ENCODE assay signal across 17 cellular contexts in the genomic region with DNA sequence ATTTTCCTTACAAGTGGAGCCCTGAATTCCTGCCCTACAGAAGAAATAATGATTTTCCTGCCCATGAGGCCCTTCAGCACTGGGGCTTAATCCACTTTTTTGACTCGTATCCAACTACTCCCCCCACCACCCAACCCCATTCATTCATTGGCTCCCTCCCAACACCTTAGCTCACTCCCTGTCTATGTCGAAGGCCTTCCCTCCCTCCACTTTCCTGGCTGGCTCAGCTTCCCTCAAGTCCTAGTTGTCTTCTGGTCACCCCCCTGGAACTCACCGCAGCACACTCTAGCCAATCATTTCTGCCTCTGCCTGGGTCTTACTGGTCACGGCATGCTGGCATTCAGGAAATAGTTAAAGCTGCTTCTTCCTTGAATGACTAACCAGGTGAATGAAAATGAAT.
DNase-seq lines count a peak whose midpoint lies in the region; ATAC-seq, FAIRE-seq and TF ChIP-seq lines count a peak whose summit lies in the region.
"Had no signal": no experiment of that assay in that cellular context is flagged by ENCODE, and none has a peak within 500 bp of the region (broad histone marks: within the 10 kb centered on the region; RNA-seq: fewer than 3 reads in every experiment).

No MANE protein-coding gene starts in this region.

- no peaks in the 10 kb centered on the region for H3K9me3 Mint-ChIP-seq in neural crest cell
- H3K9me3 Mint-ChIP-seq: CD14-positive monocyte, GM23338, IgD-negative memory B cell had no signal

- peaks cover 4% of the 10 kb centered on the region for H3K4me1 Mint-ChIP-seq in neural crest cell

- TF ChIP-seq CTCF in HEK293 (tag by site-specific recombination; IDR thresholded peaks at IDR 0.05) (no peak), bronchial epithelial cell (IDR thresholded peaks at IDR 0.05; ENCODE audit: insufficient read depth, low read length, severe bottlenecking) (no peak), neural crest cell (conservative IDR thresholded peaks at IDR 0.05) (no peak)

- no peak overlapping the region for H3K4me3 Mint-ChIP-seq in neural crest cell
- H3K4me3 Mint-ChIP-seq: activated naive CD8-positive, alpha-beta T cell; CD14-positive monocyte; GM23338; IgD-negative memory B cell had no signal

- H3K27me3 Mint-ChIP-seq in neural crest cell (ENCODE audit: low read depth): no peaks in the 10 kb centered on the region

- CTCF ChIA-PET in HEK293 (lab: Yijun Ruan, JAX): interaction anchor here (1.0 to 2.6 kb wide), 3 partner anchors 140 to 646 kb away, joined by 3 to 10 read pairs (median 6); no protein-coding TSS in a partner anchor

- no peak for ATAC-seq in HG03097 (IDR thresholded peaks at IDR 0.05; ENCODE audit: low FRiP score, unreplicated experiment)
- ATAC-seq: GM23338 had no signal

- no peak overlapping the region for H3K4me3 ChIP-seq in HEK293 (ENCODE audit: low read depth, low read length)
- no peak overlapping the region for H3K4me3 ChIP-seq in bronchial epithelial cell (ENCODE audit: low read depth, low read length)
- H3K4me3 ChIP-seq: GM23338, heart left ventricle had no signal

- no peaks in the 10 kb centered on the region for H3K4me1 ChIP-seq in HEK293 (ENCODE audit: control insufficient read depth, insufficient read depth, low read length)

- no peaks in the 10 kb centered on the region for H3K27me3 ChIP-seq in bronchial epithelial cell (ENCODE audit: control insufficient read depth, insufficient read depth, low read length)
- H3K27me3 ChIP-seq: heart left ventricle had no signal

- peak overlapping the region; percentile 67 for H3K27ac Mint-ChIP-seq in neural crest cell (ENCODE audit: unreplicated experiment)
- H3K27ac Mint-ChIP-seq: activated naive CD8-positive, alpha-beta T cell; CD14-positive monocyte; GM23338; IgD-negative memory B cell had no signal

- DNase-seq in NCI-H2029 treated with DMSO at 0.1 percent for 48 hours (lab: John Stamatoyannopoulos, UW) (peak; percentile 61), bronchial epithelial cell (ENCODE audit: low read depth) (peak; percentile 80), neural crest cell (ENCODE audit: low read depth, low spot score) (no peak), NCI-H526 (lab: John Stamatoyannopoulos, UW) (no peak), SW 1271 (lab: John Stamatoyannopoulos, UW) (no peak)
- DNase-seq: cerebellar nuclear complex; DND-41; heart left ventricle; stimulated activated CD4-positive, alpha-beta T cell treated with anti-CD3 and anti-CD28 coated beads, Interleukin-12 subunit alpha, Interleukin-12 subunit beta, amount 100 ng/mL, for 4 hours had no signal

- H3K9me3 ChIP-seq in HEK293 (ENCODE audit: control insufficient read depth, insufficient read depth, low read depth, low read length): no peaks in the 10 kb centered on the region
- H3K9me3 ChIP-seq: heart left ventricle had no signal

- H3K36me3 Mint-ChIP-seq in neural crest cell (ENCODE audit: low read depth): no peaks in the 10 kb centered on the region
- H3K36me3 Mint-ChIP-seq: activated naive CD8-positive, alpha-beta T cell; CD14-positive monocyte; IgD-negative memory B cell had no signal

- no peaks in the 10 kb centered on the region for H3K36me3 ChIP-seq in HEK293 (ENCODE audit: control insufficient read depth in 2 of 2, insufficient read depth in 1 of 2, low read length in 2 of 2)
- no peaks in the 10 kb centered on the region for H3K36me3 ChIP-seq in bronchial epithelial cell (ENCODE audit: control insufficient read depth, insufficient read depth, low read length)
- H3K36me3 ChIP-seq: heart left ventricle had no signal

- H3K27ac ChIP-seq in HEK293 (ENCODE audit: extremely low read depth, low read depth, low read length): no peak overlapping the region
- H3K27ac ChIP-seq: heart left ventricle had no signal

- POLR2A ChIA-PET in HEK293 (lab: Yijun Ruan, JAX): no interaction called here

- FAIRE-seq in bronchial epithelial cell (lab: Jason Lieb, UNC): no peak
- FAIRE-seq: endometrium, keratinocyte had no signal

TF ChIP-seq in HEK293, 187 proteins besides CTCF, POLR2A, EP300 and RAD21 (continues in another document):
- no peak for TF ChIP-seq ZIC2 (tag by site-specific recombination; IDR thresholded peaks at IDR 0.05)
- TF ChIP-seq, protein P1, sequence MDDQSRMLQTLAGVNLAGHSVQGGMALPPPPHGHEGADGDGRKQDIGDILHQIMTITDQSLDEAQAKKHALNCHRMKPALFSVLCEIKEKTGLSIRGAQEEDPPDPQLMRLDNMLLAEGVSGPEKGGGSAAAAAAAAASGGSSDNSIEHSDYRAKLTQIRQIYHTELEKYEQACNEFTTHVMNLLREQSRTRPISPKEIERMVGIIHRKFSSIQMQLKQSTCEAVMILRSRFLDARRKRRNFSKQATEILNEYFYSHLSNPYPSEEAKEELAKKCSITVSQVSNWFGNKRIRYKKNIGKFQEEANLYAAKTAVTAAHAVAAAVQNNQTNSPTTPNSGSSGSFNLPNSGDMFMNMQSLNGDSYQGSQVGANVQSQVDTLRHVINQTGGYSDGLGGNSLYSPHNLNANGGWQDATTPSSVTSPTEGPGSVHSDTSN (CRISPR knock-in tag; IDR thresholded peaks at IDR 0.05): no peak
- TF ChIP-seq, protein P2, sequence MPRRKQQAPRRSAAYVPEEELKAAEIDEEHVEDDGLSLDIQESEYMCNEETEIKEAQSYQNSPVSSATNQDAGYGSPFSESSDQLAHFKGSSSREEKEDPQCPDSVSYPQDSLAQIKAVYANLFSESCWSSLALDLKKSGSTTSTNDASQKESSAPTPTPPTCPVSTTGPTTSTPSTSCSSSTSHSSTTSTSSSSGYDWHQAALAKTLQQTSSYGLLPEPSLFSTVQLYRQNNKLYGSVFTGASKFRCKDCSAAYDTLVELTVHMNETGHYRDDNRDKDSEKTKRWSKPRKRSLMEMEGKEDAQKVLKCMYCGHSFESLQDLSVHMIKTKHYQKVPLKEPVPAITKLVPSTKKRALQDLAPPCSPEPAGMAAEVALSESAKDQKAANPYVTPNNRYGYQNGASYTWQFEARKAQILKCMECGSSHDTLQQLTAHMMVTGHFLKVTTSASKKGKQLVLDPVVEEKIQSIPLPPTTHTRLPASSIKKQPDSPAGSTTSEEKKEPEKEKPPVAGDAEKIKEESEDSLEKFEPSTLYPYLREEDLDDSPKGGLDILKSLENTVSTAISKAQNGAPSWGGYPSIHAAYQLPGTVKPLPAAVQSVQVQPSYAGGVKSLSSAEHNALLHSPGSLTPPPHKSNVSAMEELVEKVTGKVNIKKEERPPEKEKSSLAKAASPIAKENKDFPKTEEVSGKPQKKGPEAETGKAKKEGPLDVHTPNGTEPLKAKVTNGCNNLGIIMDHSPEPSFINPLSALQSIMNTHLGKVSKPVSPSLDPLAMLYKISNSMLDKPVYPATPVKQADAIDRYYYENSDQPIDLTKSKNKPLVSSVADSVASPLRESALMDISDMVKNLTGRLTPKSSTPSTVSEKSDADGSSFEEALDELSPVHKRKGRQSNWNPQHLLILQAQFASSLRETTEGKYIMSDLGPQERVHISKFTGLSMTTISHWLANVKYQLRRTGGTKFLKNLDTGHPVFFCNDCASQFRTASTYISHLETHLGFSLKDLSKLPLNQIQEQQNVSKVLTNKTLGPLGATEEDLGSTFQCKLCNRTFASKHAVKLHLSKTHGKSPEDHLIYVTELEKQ (tag by site-specific recombination; IDR thresholded peaks at IDR 0.05; ENCODE audit: borderline replicate concordance): no peak
- TF ChIP-seq, protein P3, sequence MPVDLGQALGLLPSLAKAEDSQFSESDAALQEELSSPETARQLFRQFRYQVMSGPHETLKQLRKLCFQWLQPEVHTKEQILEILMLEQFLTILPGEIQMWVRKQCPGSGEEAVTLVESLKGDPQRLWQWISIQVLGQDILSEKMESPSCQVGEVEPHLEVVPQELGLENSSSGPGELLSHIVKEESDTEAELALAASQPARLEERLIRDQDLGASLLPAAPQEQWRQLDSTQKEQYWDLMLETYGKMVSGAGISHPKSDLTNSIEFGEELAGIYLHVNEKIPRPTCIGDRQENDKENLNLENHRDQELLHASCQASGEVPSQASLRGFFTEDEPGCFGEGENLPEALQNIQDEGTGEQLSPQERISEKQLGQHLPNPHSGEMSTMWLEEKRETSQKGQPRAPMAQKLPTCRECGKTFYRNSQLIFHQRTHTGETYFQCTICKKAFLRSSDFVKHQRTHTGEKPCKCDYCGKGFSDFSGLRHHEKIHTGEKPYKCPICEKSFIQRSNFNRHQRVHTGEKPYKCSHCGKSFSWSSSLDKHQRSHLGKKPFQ (tag by site-specific recombination; IDR thresholded peaks at IDR 0.05): no peak
- no peak for TF ChIP-seq ZNF664 (tag by site-specific recombination; IDR thresholded peaks at IDR 0.05)
- peak; percentile 64 for TF ChIP-seq ZNF24 (tag by site-specific recombination; IDR thresholded peaks at IDR 0.05)
- no peak for TF ChIP-seq ZNF544 (tag by site-specific recombination; IDR thresholded peaks at IDR 0.05)
- TF ChIP-seq, protein P4, sequence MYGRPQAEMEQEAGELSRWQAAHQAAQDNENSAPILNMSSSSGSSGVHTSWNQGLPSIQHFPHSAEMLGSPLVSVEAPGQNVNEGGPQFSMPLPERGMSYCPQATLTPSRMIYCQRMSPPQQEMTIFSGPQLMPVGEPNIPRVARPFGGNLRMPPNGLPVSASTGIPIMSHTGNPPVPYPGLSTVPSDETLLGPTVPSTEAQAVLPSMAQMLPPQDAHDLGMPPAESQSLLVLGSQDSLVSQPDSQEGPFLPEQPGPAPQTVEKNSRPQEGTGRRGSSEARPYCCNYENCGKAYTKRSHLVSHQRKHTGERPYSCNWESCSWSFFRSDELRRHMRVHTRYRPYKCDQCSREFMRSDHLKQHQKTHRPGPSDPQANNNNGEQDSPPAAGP (tag by site-specific recombination; IDR thresholded peaks at IDR 0.05): no peak
- no peak for TF ChIP-seq SCRT1 (tag by site-specific recombination; IDR thresholded peaks at IDR 0.05; ENCODE audit: borderline replicate concordance)
- TF ChIP-seq, protein P5, sequence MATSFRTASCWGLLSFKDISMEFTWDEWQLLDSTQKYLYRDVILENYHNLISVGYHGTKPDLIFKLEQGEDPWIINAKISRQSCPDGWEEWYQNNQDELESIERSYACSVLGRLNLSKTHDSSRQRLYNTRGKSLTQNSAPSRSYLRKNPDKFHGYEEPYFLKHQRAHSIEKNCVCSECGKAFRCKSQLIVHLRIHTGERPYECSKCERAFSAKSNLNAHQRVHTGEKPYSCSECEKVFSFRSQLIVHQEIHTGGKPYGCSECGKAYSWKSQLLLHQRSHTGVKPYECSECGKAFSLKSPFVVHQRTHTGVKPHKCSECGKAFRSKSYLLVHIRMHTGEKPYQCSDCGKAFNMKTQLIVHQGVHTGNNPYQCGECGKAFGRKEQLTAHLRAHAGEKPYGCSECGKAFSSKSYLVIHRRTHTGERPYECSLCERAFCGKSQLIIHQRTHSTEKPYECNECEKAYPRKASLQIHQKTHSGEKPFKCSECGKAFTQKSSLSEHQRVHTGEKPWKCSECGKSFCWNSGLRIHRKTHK (tag by site-specific recombination; IDR thresholded peaks at IDR 0.05): no peak
- TF ChIP-seq ZNF10 (tag by site-specific recombination; IDR thresholded peaks at IDR 0.05): no peak
- TF ChIP-seq ZNF585B (tag by site-specific recombination; IDR thresholded peaks at IDR 0.05): no peak
- TF ChIP-seq ZNF548 (tag by site-specific recombination; IDR thresholded peaks at IDR 0.05): no peak
- TF ChIP-seq ZNF223 (tag by site-specific recombination; IDR thresholded peaks at IDR 0.05): no peak

Comparison
In these comparisons a context has a peak if more than half of its experiments do, and no peak if none do; other contexts are left out.
1. DNase-seq: peak in NCI-H2029 treated with DMSO at 0.1 percent for 48 hours (single experiment) and bronchial epithelial cell (single experiment); none in neural crest cell (single experiment), NCI-H526 (0 of 2) and SW 1271 (0 of 2).